ENCODE assay signal across 20 cellular contexts in genomic region chr3:8325306-8325705, GRCh38.
"Had no signal": no experiment of that assay in that cellular context is flagged by ENCODE, and none has a peak within 500 bp of the region (broad histone marks: within the 10 kb centered on the region; RNA-seq: fewer than 3 reads in every experiment).

No MANE protein-coding gene starts in this region.

- H3K9me3 ChIP-seq: adrenal gland, MG63, SJCRH30 had no signal

- H3K27ac Mint-ChIP-seq: activated B cell treated with CpG ODN at 0.5 μM for 24 hours; activated CD4-positive, alpha-beta memory T cell treated with anti-CD3 and anti-CD28 coated beads for 36 hours; activated naive CD4-positive, alpha-beta T cell treated with anti-CD3 and anti-CD28 coated beads for 36 hours; activated naive CD4-positive, alpha-beta T cell treated with anti-CD3 and anti-CD28 coated beads, Interleukin-2, amount 50 U/mL, for 72 hours; activated T-helper 1 cell treated with anti-CD3 and anti-CD28 coated beads, Interleukin-12 subunit alpha, Interleukin-12 subunit beta, Interleukin-2, Interleukin-4 antibody, amounts not matched to agents 30 ng/mL and 10 ng/mL and 1 ng/mL, durations not matched to agents 14 hours and 24 hours and 36 hours; brain; T-helper 1 cell treated with Interleukin-12 subunit alpha and Interleukin-12 subunit beta and Interleukin-4 antibody, amounts not matched to agents 30 μg/mL and 1 μg/mL, for 36 hours had no signal

- H3K4me3 ChIP-seq: adrenal gland, MG63, SJCRH30, SK-N-MC had no signal

- H3K27me3 Mint-ChIP-seq: activated B cell treated with CpG ODN at 0.5 μM for 24 hours; activated CD4-positive, alpha-beta memory T cell treated with anti-CD3 and anti-CD28 coated beads for 36 hours had no signal

- ATAC-seq: Panc1 had no signal

- H3K36me3 ChIP-seq: adrenal gland, MG63, SJCRH30 had no signal

- H3K27me3 ChIP-seq: adrenal gland, MG63, SJCRH30 had no signal

- DNase-seq: activated B cell treated with CpG ODN at 0.5 μM for 24 hours, NCI-H1048, NCI-H1105 treated with DMSO at 0.1 percent for 48 hours, NCI-H1436, NCI-H1694, NCI-H2081 treated with DMSO at 0.1 percent for 48 hours, NCI-H446 treated with DMSO at 0.1 percent for 48 hours had no signal

- H3K36me3 Mint-ChIP-seq: activated CD4-positive, alpha-beta memory T cell treated with anti-CD3 and anti-CD28 coated beads for 36 hours; activated naive CD4-positive, alpha-beta T cell treated with anti-CD3 and anti-CD28 coated beads, Interleukin-2, amount 50 U/mL, for 72 hours; brain had no signal

- H3K4me3 Mint-ChIP-seq: activated B cell treated with CpG ODN at 0.5 μM for 24 hours; activated CD4-positive, alpha-beta memory T cell treated with anti-CD3 and anti-CD28 coated beads for 36 hours; activated naive CD4-positive, alpha-beta T cell treated with anti-CD3 and anti-CD28 coated beads for 36 hours; activated T-cell treated with anti-CD3 and anti-CD28 coated beads, Interleukin-2, amount 50 U/mL, for 4 hours; activated T-helper 1 cell treated with anti-CD3 and anti-CD28 coated beads, Interleukin-12 subunit alpha, Interleukin-12 subunit beta, Interleukin-2, Interleukin-4 antibody, amounts not matched to agents 30 ng/mL and 10 ng/mL and 1 ng/mL, durations not matched to agents 14 hours and 24 hours and 36 hours; brain; T-helper 1 cell treated with Interleukin-12 subunit alpha and Interleukin-12 subunit beta and Interleukin-4 antibody, amounts not matched to agents 30 μg/mL and 1 μg/mL, for 36 hours had no signal

- H3K9me3 Mint-ChIP-seq: activated B cell treated with CpG ODN at 0.5 μM for 24 hours; activated CD4-positive, alpha-beta memory T cell treated with anti-CD3 and anti-CD28 coated beads for 36 hours; activated naive CD4-positive, alpha-beta T cell treated with anti-CD3 and anti-CD28 coated beads for 36 hours; activated naive CD4-positive, alpha-beta T cell treated with anti-CD3 and anti-CD28 coated beads, Interleukin-2, amount 50 U/mL, for 72 hours; activated T-cell treated with anti-CD3 and anti-CD28 coated beads, Interleukin-2, amount 50 U/mL, for 4 hours; activated T-helper 1 cell treated with anti-CD3 and anti-CD28 coated beads, Interleukin-12 subunit alpha, Interleukin-12 subunit beta, Interleukin-2, Interleukin-4 antibody, amounts not matched to agents 30 ng/mL and 10 ng/mL and 1 ng/mL, durations not matched to agents 14 hours and 24 hours and 36 hours; T-helper 1 cell treated with Interleukin-12 subunit alpha and Interleukin-12 subunit beta and Interleukin-4 antibody, amounts not matched to agents 30 μg/mL and 1 μg/mL, for 36 hours had no signal

- H3K27ac ChIP-seq: SJCRH30, SK-N-MC, VCaP had no signal
